In genomic region chr5:111453747-111454146, GRCh38 we compare ENCODE assay signal across 11 cellular contexts. TPM values are rescaled to one million over a fixed set of nuclear protein-coding genes. Genes with fewer than 3 reads are reported as not detected.
A peak's percentile ranks its signal among the peaks of the same experiment; 100 is the strongest.
DNase-seq lines count a peak whose midpoint lies in the region; ATAC-seq lines count a peak whose summit lies in the region.
"Had no signal": no experiment of that assay in that cellular context is flagged by ENCODE, and none has a peak within 500 bp of the region (broad histone marks: within the 10 kb centered on the region; RNA-seq: fewer than 3 reads in every experiment).

No MANE protein-coding gene starts in this region.

- H3K36me3 Mint-ChIP-seq in activated T-cell treated with anti-CD3 and anti-CD28 coated beads, Interleukin-2, amount 50 U/mL, for 24 hours (ENCODE audit: low read depth) = peaks cover 70% of the 10 kb centered on the region
- H3K36me3 Mint-ChIP-seq in activated T-cell treated with anti-CD3 and anti-CD28 coated beads, Interleukin-2, amount 50 U/mL, for 4 hours (ENCODE audit: insufficient read depth) = peaks cover 33% of the 10 kb centered on the region

- DNase-seq in activated T-cell treated with anti-CD3 and anti-CD28 coated beads, Interleukin-2, amount 50 U/mL, for 24 hours = no peak
- DNase-seq in activated T-cell treated with anti-CD3 and anti-CD28 coated beads, Interleukin-2, amount 50 U/mL, for 4 hours = no peak
- DNase-seq in RPMI7951 (ENCODE audit: low read depth) = peak; percentile 78
- DNase-seq in fibroblast of peridontal ligament (ENCODE audit: extremely low read depth) = peak; percentile 72
- peak; percentile 39 for DNase-seq in smooth muscle cell of the brain vasculature (ENCODE audit: low read depth, low spot score)
- no peak for DNase-seq in activated CD4-positive, CD25-positive, alpha-beta regulatory T cell treated with anti-CD3 and anti-CD28 coated beads, Interleukin-2, amount 50 U/mL, for 72 hours
- no peak for DNase-seq in NCI-H510A treated with DMSO at 0.1 percent for 48 hours (lab: John Stamatoyannopoulos, UW)
- DNase-seq in stimulated activated CD4-positive, alpha-beta T cell treated with anti-CD3 and anti-CD28 coated beads, Interleukin-12 subunit alpha, Interleukin-12 subunit beta, amount 100 ng/mL, for 4 hours = no peak
- DNase-seq: kidney had no signal

- H3K4me1 Mint-ChIP-seq in activated T-cell treated with anti-CD3 and anti-CD28 coated beads, Interleukin-2, amount 50 U/mL, for 24 hours (ENCODE audit: low read depth) = peaks cover 9% of the 10 kb centered on the region
- H3K4me1 Mint-ChIP-seq in activated T-cell treated with anti-CD3 and anti-CD28 coated beads, Interleukin-2, amount 50 U/mL, for 4 hours (ENCODE audit: low read depth) = peaks cover 5% of the 10 kb centered on the region

- no peaks in the 10 kb centered on the region for H3K9me3 Mint-ChIP-seq in activated T-cell treated with anti-CD3 and anti-CD28 coated beads, Interleukin-2, amount 50 U/mL, for 24 hours
- H3K9me3 Mint-ChIP-seq in activated T-cell treated with anti-CD3 and anti-CD28 coated beads, Interleukin-2, amount 50 U/mL, for 4 hours = no peaks in the 10 kb centered on the region
- H3K9me3 Mint-ChIP-seq: T-helper 1 cell treated with Interleukin-12 subunit alpha and Interleukin-12 subunit beta and Interleukin-4 antibody, amounts not matched to agents 30 μg/mL and 1 μg/mL, for 36 hours had no signal

- no peak for ATAC-seq in activated T-cell treated with anti-CD3 and anti-CD28 coated beads, Interleukin-2, amount 50 U/mL, for 4 hours
- ATAC-seq: K562 had no signal

- H3K4me3 Mint-ChIP-seq in activated T-cell treated with anti-CD3 and anti-CD28 coated beads, Interleukin-2, amount 50 U/mL, for 24 hours = no peak overlapping the region
- H3K4me3 Mint-ChIP-seq in activated T-cell treated with anti-CD3 and anti-CD28 coated beads, Interleukin-2, amount 50 U/mL, for 4 hours = no peak overlapping the region
- H3K4me3 Mint-ChIP-seq: T-helper 1 cell treated with Interleukin-12 subunit alpha and Interleukin-12 subunit beta and Interleukin-4 antibody, amounts not matched to agents 30 μg/mL and 1 μg/mL, for 36 hours had no signal

- H3K27me3 Mint-ChIP-seq in activated T-cell treated with anti-CD3 and anti-CD28 coated beads, Interleukin-2, amount 50 U/mL, for 24 hours = no peaks in the 10 kb centered on the region
- H3K27me3 Mint-ChIP-seq in activated T-cell treated with anti-CD3 and anti-CD28 coated beads, Interleukin-2, amount 50 U/mL, for 4 hours (ENCODE audit: low read depth) = no peaks in the 10 kb centered on the region

- H3K27ac Mint-ChIP-seq in activated T-cell treated with anti-CD3 and anti-CD28 coated beads, Interleukin-2, amount 50 U/mL, for 24 hours = peak overlapping the region; percentile 51
- H3K27ac Mint-ChIP-seq: T-helper 1 cell treated with Interleukin-12 subunit alpha and Interleukin-12 subunit beta and Interleukin-4 antibody, amounts not matched to agents 30 μg/mL and 1 μg/mL, for 36 hours had no signal

RNA-seq across cellular contexts. Expression of gene STARD4, which starts 58.6 kb away (rescaled TPM):
- total RNA-seq in activated T-cell treated with anti-CD3 and anti-CD28 coated beads, Interleukin-2, amount 50 U/mL, for 4 hours = 10 to 100 TPM; 22.2 to 26.5 (median 24.4) TPM
- total RNA-seq in RPMI7951 (2014; rRNA removed; shearing (Covaris generic)) = 57.8 and 71.3 TPM in 2 replicates

Comparison
In these comparisons a context has a peak if more than half of its experiments do, and no peak if none do; other contexts are left out.
1. DNase-seq: peak in RPMI7951 (single experiment), fibroblast of peridontal ligament (single experiment) and smooth muscle cell of the brain vasculature (single experiment); none in activated T-cell treated with anti-CD3 and anti-CD28 coated beads, Interleukin-2, amount 50 U/mL, for 24 hours (single experiment), activated T-cell treated with anti-CD3 and anti-CD28 coated beads, Interleukin-2, amount 50 U/mL, for 4 hours (single experiment), activated CD4-positive, CD25-positive, alpha-beta regulatory T cell treated with anti-CD3 and anti-CD28 coated beads, Interleukin-2, amount 50 U/mL, for 72 hours (single experiment), NCI-H510A treated with DMSO at 0.1 percent for 48 hours (single experiment) and stimulated activated CD4-positive, alpha-beta T cell treated with anti-CD3 and anti-CD28 coated beads, Interleukin-12 subunit alpha, Interleukin-12 subunit beta, amount 100 ng/mL, for 4 hours (single experiment).